Comparison of ENCODE assay signal across 1 cellular context in genomic region chr14:24442240-24443052, GRCh38.
A peak's percentile ranks its signal among the peaks of the same experiment; 100 is the strongest.
TF ChIP-seq lines count a peak whose summit lies in the region.

Gene SDR39U1 (minus strand): TSS chr14:24442776. CDS start chr14:24442769, 7 bp downstream.

TF ChIP-seq in HepG2, 621 proteins besides CTCF, POLR2A, EP300 and RAD21 (continued from another document and continues in another):
- TF ChIP-seq ZNF577 (CRISPR knock-in tag; IDR thresholded peaks at IDR 0.05; ENCODE audit: borderline replicate concordance, low read depth), result no peak
- TF ChIP-seq ELF3 (CRISPR knock-in tag; IDR thresholded peaks at IDR 0.05), result peak; percentile 92
- TF ChIP-seq HIC2 (CRISPR knock-in tag; IDR thresholded peaks at IDR 0.05; ENCODE audit: low read depth), result peak; percentile 76; the same call in 1 of the 2 replicates
- TF ChIP-seq YEATS2 (CRISPR knock-in tag; IDR thresholded peaks at IDR 0.05; ENCODE audit: borderline replicate concordance), result peak; percentile 97
- TF ChIP-seq TGIF2 (CRISPR knock-in tag; IDR thresholded peaks at IDR 0.05), result peak; percentile 77; the same call in 1 of the 2 replicates
- TF ChIP-seq KLF15 (CRISPR knock-in tag; IDR thresholded peaks at IDR 0.05; ENCODE audit: borderline replicate concordance), result peak; percentile 77; the same call in 1 of the 2 replicates
- TF ChIP-seq TMF1 (CRISPR knock-in tag; IDR thresholded peaks at IDR 0.05; ENCODE audit: low read depth), result peak; percentile 82
- TF ChIP-seq ZXDC (CRISPR knock-in tag; IDR thresholded peaks at IDR 0.05), result 0 out of 2 replicates have a peak, but pooled peaks have one; percentile 90
- peak; percentile 89 for TF ChIP-seq ZFYVE20 (CRISPR knock-in tag; IDR thresholded peaks at IDR 0.05; ENCODE audit: borderline replicate concordance, low read depth)
- TF ChIP-seq ZNF24 (IDR thresholded peaks at IDR 0.05), result peak; percentile 74
- peak; percentile 31 for TF ChIP-seq KLF11 (CRISPR knock-in tag; IDR thresholded peaks at IDR 0.05)
- peak; percentile 92 for TF ChIP-seq ZBTB20 (CRISPR knock-in tag; IDR thresholded peaks at IDR 0.05; ENCODE audit: borderline replicate concordance, low read depth)
- peak; percentile 87 for TF ChIP-seq CREB1 (IDR thresholded peaks at IDR 0.05)
- TF ChIP-seq CREB1 (CRISPR knock-in tag; IDR thresholded peaks at IDR 0.05), result no peak
- TF ChIP-seq ZNF709 (CRISPR knock-in tag; IDR thresholded peaks at IDR 0.05), result peak; percentile 99
- TF ChIP-seq ZNF354B (CRISPR knock-in tag; IDR thresholded peaks at IDR 0.05), result peak; percentile 69; the same call in 1 of the 2 replicates
- TF ChIP-seq ZNF574 (CRISPR knock-in tag; IDR thresholded peaks at IDR 0.05), result peak; percentile 94
- peak; percentile 92 for TF ChIP-seq ZNF749 (CRISPR knock-in tag; IDR thresholded peaks at IDR 0.05; ENCODE audit: borderline replicate concordance)
- peak; percentile 92 for TF ChIP-seq RBFOX2 (IDR thresholded peaks at IDR 0.05; ENCODE audit: low read depth, low read length)
- no peak for TF ChIP-seq CEBPZ (IDR thresholded peaks at IDR 0.05; ENCODE audit: low read length)
- TF ChIP-seq SOX13 (IDR thresholded peaks at IDR 0.05), result no peak; the same call in none of the 2 replicates
- TF ChIP-seq SOX13 (CRISPR knock-in tag; conservative IDR thresholded peaks at IDR 0.05 in 1 of 2, IDR thresholded peaks at IDR 0.05 in 1 of 2), result peak; percentile 21 to 81; a peak in 2 of 4 replicates
- TF ChIP-seq MEF2D (CRISPR knock-in tag; IDR thresholded peaks at IDR 0.05), result peak; percentile 90
- no peak for TF ChIP-seq ZNF7 (CRISPR knock-in tag; IDR thresholded peaks at IDR 0.05)
- TF ChIP-seq ZNF724P (CRISPR knock-in tag; IDR thresholded peaks at IDR 0.05; ENCODE audit: borderline replicate concordance), result peak; percentile 74
- peak; percentile 84 for TF ChIP-seq ZNF616 (CRISPR knock-in tag; IDR thresholded peaks at IDR 0.05; ENCODE audit: low read depth)
- peak; percentile 85; the same call in 1 of the 2 replicates for TF ChIP-seq ZNF276 (CRISPR knock-in tag; IDR thresholded peaks at IDR 0.05; ENCODE audit: low read depth)
- TF ChIP-seq ZNF704 (CRISPR knock-in tag; IDR thresholded peaks at IDR 0.05; ENCODE audit: borderline replicate concordance), result peak; percentile 98
- peak; percentile 31; the same call in 1 of the 2 replicates for TF ChIP-seq NFE2L2 (IDR thresholded peaks at IDR 0.05; ENCODE audit: low read length)
- TF ChIP-seq HHEX (CRISPR knock-in tag; IDR thresholded peaks at IDR 0.05), result peak; percentile 76
- TF ChIP-seq TRIM22 (IDR thresholded peaks at IDR 0.05), result no peak
- TF ChIP-seq ZBTB7B (CRISPR knock-in tag; IDR thresholded peaks at IDR 0.05), result peak; percentile 37; the same call in 1 of the 2 replicates
- TF ChIP-seq ZNF484 (CRISPR knock-in tag; IDR thresholded peaks at IDR 0.05; ENCODE audit: borderline replicate concordance, low read depth), result peak; percentile 95
- peak; percentile 97 for TF ChIP-seq DMAP1 (CRISPR knock-in tag; IDR thresholded peaks at IDR 0.05)
- peak; percentile 95 for TF ChIP-seq ZNF747 (CRISPR knock-in tag; IDR thresholded peaks at IDR 0.05; ENCODE audit: borderline replicate concordance)
- TF ChIP-seq SRSF4 (IDR thresholded peaks at IDR 0.05; ENCODE audit: low read depth, low read length, poor library complexity, severe bottlenecking), result no peak
- no peak for TF ChIP-seq ATM (IDR thresholded peaks at IDR 0.05; ENCODE audit: borderline replicate concordance)
- peak; percentile 88 for TF ChIP-seq ZBTB26 (CRISPR knock-in tag; IDR thresholded peaks at IDR 0.05; ENCODE audit: borderline replicate concordance)
- peak; percentile 71; the same call in 1 of the 2 replicates for TF ChIP-seq ZNF326 (CRISPR knock-in tag; IDR thresholded peaks at IDR 0.05; ENCODE audit: borderline replicate concordance)
- no peak for TF ChIP-seq RFX1 (IDR thresholded peaks at IDR 0.05)
- TF ChIP-seq HNF4G (IDR thresholded peaks at IDR 0.05; ENCODE audit: borderline replicate concordance, low read depth, low read length), result peak; percentile 65
- TF ChIP-seq HNF4G (CRISPR knock-in tag; IDR thresholded peaks at IDR 0.05; ENCODE audit: borderline replicate concordance, low read depth), result peak; percentile 72; the same call in 1 of the 2 replicates
- no peak for TF ChIP-seq ZSCAN22 (CRISPR knock-in tag; IDR thresholded peaks at IDR 0.05)
- peak; percentile 90 for TF ChIP-seq KDM3A (CRISPR knock-in tag; IDR thresholded peaks at IDR 0.05; ENCODE audit: low read depth)
- TF ChIP-seq MEIS2 (CRISPR knock-in tag; IDR thresholded peaks at IDR 0.05), result peak; percentile 95
- TF ChIP-seq ONECUT2 (CRISPR knock-in tag; IDR thresholded peaks at IDR 0.05), result 0 out of 2 replicates have a peak, but pooled peaks have one; percentile 29
- peak; percentile 34; the same call in 1 of the 2 replicates for TF ChIP-seq JUND (CRISPR knock-in tag; IDR thresholded peaks at IDR 0.05)
- TF ChIP-seq PHF5A (CRISPR knock-in tag; IDR thresholded peaks at IDR 0.05; ENCODE audit: low read depth, unreplicated experiment), result no peak
- no peak for TF ChIP-seq ZSCAN25 (CRISPR knock-in tag; IDR thresholded peaks at IDR 0.05)
- peak; percentile 94 for TF ChIP-seq ZNF296 (CRISPR knock-in tag; conservative IDR thresholded peaks at IDR 0.05)
- peak; percentile 89 for TF ChIP-seq ESRRA (CRISPR knock-in tag; IDR thresholded peaks at IDR 0.05; ENCODE audit: low read depth)
